1 cellular context compared by ENCODE assay signal in the genomic region with DNA sequence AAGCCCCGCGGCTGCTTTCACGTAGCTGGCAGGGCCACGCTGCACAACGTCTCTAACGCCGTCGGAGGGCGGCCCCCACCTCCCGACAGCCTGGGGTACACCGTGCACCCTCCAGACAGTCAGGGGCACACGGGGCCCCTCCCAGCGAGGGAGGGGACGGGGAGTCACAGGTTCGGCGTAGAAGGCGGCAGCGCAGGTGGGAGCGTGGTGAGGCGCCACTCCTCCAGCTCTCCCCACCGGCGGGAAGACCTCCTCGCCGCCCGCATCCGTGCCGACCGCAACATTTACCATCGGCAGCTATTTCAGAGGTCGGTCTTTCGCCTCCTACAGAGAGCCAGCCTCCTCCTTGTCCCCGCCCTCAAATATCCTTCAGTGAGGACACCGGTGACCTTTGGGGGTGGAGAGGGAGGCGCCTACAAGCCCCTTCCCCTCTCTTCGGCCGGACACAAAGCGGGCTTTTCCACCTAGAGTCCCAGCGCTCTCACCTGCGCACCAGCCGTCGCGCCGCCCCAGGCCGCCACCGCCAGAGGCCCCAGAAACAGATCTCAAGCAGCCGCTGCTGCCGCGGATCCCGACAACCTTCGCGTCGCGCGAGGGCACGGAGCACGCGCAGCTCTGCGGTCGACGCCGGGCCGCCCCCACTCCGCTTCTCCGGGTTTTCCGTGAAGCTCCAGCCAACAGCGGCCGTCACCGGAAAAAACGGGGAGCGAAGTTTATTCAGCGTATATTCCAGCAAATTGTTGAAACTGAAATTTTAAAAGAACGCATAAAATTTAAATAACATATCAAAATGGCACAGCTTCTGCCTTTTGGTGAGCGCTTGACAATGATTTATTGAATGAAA.
TF ChIP-seq lines count a peak whose summit lies in the region.

Gene MKKS, minus strand, starts transcription at position 600 of the 844 bp plus-strand sequence. CDS start 20,708 bp downstream, outside the sequence.

TF ChIP-seq in Ishikawa, 13 proteins besides CTCF, POLR2A, EP300 and RAD21 (continued from another document):
- TF ChIP-seq NFIC (IDR thresholded peaks at IDR 0.05) (no peak), MAX (IDR thresholded peaks at IDR 0.05) (peak; percentile 89), ZBTB7A (IDR thresholded peaks at IDR 0.05; ENCODE audit: low read depth) (peak; percentile 55; the same call in 1 of the 2 replicates), TCF12 (IDR thresholded peaks at IDR 0.05; ENCODE audit: low read depth) (no peak)
